ENCODE assay signal across 30 cellular contexts in the genomic region with DNA sequence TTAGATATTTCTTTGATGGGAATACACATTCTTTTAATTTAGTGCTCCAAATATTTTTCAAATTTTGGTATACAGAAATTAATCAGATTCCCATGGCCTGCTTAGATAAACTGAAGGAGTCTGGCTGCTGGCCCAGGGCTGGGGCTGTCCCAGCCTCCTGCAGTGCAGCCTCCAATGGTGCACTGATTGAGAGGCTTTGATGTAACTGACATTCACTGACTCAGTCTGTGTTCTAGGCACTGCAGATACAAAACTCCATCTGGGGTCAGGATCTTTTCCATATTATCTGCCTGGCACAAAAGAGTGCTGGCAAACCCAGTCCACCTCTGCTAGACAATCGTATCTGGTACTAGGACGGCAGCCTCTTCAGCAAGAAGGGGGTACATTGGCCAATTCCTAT.
DNase-seq lines count a peak whose midpoint lies in the region; ATAC-seq and TF ChIP-seq lines count a peak whose summit lies in the region.
"Had no signal": no experiment of that assay in that cellular context is flagged by ENCODE, and none has a peak within 500 bp of the region (broad histone marks: within the 10 kb centered on the region; RNA-seq: fewer than 3 reads in every experiment).

No MANE protein-coding gene starts in this region.

- no peaks in the 10 kb centered on the region for H3K27me3 ChIP-seq in esophagus muscularis mucosa
- H3K27me3 ChIP-seq in aorta (ENCODE audit: control insufficient read depth in 1 of 2, insufficient read depth in 2 of 2, low read length in 1 of 2) = no peaks in the 10 kb centered on the region
- H3K27me3 ChIP-seq: gastroesophageal sphincter had no signal

- no peaks in the 10 kb centered on the region for H3K9me3 Mint-ChIP-seq in activated CD4-positive, alpha-beta T cell treated with anti-CD3 and anti-CD28 coated beads, Interleukin-2, amount 10 ng/mL, durations not matched to agents 24 days and 14 days
- H3K9me3 Mint-ChIP-seq: activated B cell treated with CpG ODN at 0.5 μM for 24 hours; activated T-helper 2 cell treated with anti-CD3 and anti-CD28 coated beads, Interferon-gamma antibody, Interleukin-2, Interleukin-4, amounts not matched to agents 10 μg/mL and 5 μg/mL and 100 μg/mL, durations not matched to agents 14 hours and 24 hours and 36 hours; brain; HFFc6 had no signal

- H3K4me3 ChIP-seq in esophagus muscularis mucosa (no peak overlapping the region), aorta (ENCODE audit: low read length in 2 of 2) (no peak overlapping the region)
- H3K4me3 ChIP-seq: coronary artery, gastroesophageal sphincter, left ventricle myocardium inferior, PC-9 had no signal

- DNase-seq in ELF-1 (ENCODE audit: low read depth, low spot score) = peak; percentile 4
- peak; percentile 81 for DNase-seq in NCI-H446 treated with DMSO at 0.1 percent for 48 hours (lab: John Stamatoyannopoulos, UW)
- peak; percentile 86 for DNase-seq in cerebellar cortex (ENCODE audit: low spot score)
- DNase-seq in myocyte (ENCODE audit: low read depth) = peak; percentile 26
- DNase-seq in activated CD4-positive, alpha-beta T cell treated with anti-CD3 and anti-CD28 coated beads, Interleukin-2, amount 10 ng/mL, durations not matched to agents 24 days and 14 days = no peak
- DNase-seq in esophagus muscularis mucosa (ENCODE audit: extremely low spot score) = no peak
- DNase-seq in aorta = no peak
- DNase-seq: activated B cell treated with CpG ODN at 0.5 μM for 24 hours; activated CD4-positive, alpha-beta T cell treated with anti-CD3 and anti-CD28 coated beads, Interleukin-2, amount 50 U/mL, for 48 hours; effector memory CD8-positive, alpha-beta T cell; erythroblast; HFFc6; hypothalamus; left ventricle myocardium inferior; naive thymus-derived CD4-positive, alpha-beta T cell; NCI-H524; NK-92 treated with Interleukin-12 subunit alpha and Interleukin-12 subunit beta, amount 100 ng/mL, for 24 hours; occipital lobe; PC-9; Right ventricle myocardium superior; stimulated activated naive CD4-positive, alpha-beta T cell treated with Interleukin-2 at 50 U/mL for 16 hours; T1000 had no signal

- H3K9me3 ChIP-seq in esophagus muscularis mucosa = no peaks in the 10 kb centered on the region
- no peaks in the 10 kb centered on the region for H3K9me3 ChIP-seq in aorta (ENCODE audit: control insufficient read depth, low read length)
- H3K9me3 ChIP-seq: gastroesophageal sphincter, left ventricle myocardium inferior had no signal

- no peak for TF ChIP-seq EP300 in esophagus muscularis mucosa (IDR thresholded peaks at IDR 0.05)

- 95% methylated on average over 2 of the region's 2 CpGs for WGBS in esophagus muscularis mucosa
- 86 to 89% methylated on average over 2 of the region's 2 CpGs for WGBS in aorta, 2 donors

- intact Hi-C loops in activated CD4-positive, alpha-beta T cell treated with anti-CD3 and anti-CD28 coated beads, Interleukin-2, amount 10 ng/mL, durations not matched to agents 24 days and 14 days (cut with micrococcal nuclease) = no loop called here
- intact Hi-C loops in esophagus muscularis mucosa (cut with DNase I) (no loop called here), aorta (cut with DNase I) (no loop called here)

- H3K4me3 Mint-ChIP-seq in activated CD4-positive, alpha-beta T cell treated with anti-CD3 and anti-CD28 coated beads, Interleukin-2, amount 10 ng/mL, durations not matched to agents 24 days and 14 days = no peak overlapping the region
- H3K4me3 Mint-ChIP-seq: activated B cell treated with CpG ODN at 0.5 μM for 24 hours; activated naive CD8-positive, alpha-beta T cell; brain; effector memory CD8-positive, alpha-beta T cell; HFFc6; naive thymus-derived CD4-positive, alpha-beta T cell had no signal

- H3K4me1 Mint-ChIP-seq in activated CD4-positive, alpha-beta T cell treated with anti-CD3 and anti-CD28 coated beads, Interleukin-2, amount 10 ng/mL, durations not matched to agents 24 days and 14 days = no peaks in the 10 kb centered on the region
- H3K4me1 Mint-ChIP-seq: activated B cell treated with CpG ODN at 0.5 μM for 24 hours; naive thymus-derived CD4-positive, alpha-beta T cell had no signal

- no peaks in the 10 kb centered on the region for H3K36me3 Mint-ChIP-seq in activated CD4-positive, alpha-beta T cell treated with anti-CD3 and anti-CD28 coated beads, Interleukin-2, amount 10 ng/mL, durations not matched to agents 24 days and 14 days (ENCODE audit: low read depth)
- H3K36me3 Mint-ChIP-seq: activated naive CD8-positive, alpha-beta T cell; brain; naive thymus-derived CD4-positive, alpha-beta T cell had no signal

- no peaks in the 10 kb centered on the region for H3K27me3 Mint-ChIP-seq in activated CD4-positive, alpha-beta T cell treated with anti-CD3 and anti-CD28 coated beads, Interleukin-2, amount 10 ng/mL, durations not matched to agents 24 days and 14 days
- H3K27me3 Mint-ChIP-seq: activated B cell treated with CpG ODN at 0.5 μM for 24 hours; activated naive CD8-positive, alpha-beta T cell; effector memory CD8-positive, alpha-beta T cell; naive thymus-derived CD4-positive, alpha-beta T cell had no signal

- no peak for ATAC-seq in GM18867 (IDR thresholded peaks at IDR 0.05; ENCODE audit: unreplicated experiment)
- ATAC-seq in aorta (ENCODE audit: low FRiP score) = no peak
- ATAC-seq: effector memory CD8-positive, alpha-beta T cell; gastroesophageal sphincter; naive thymus-derived CD4-positive, alpha-beta T cell had no signal

- TF ChIP-seq CTCF in esophagus muscularis mucosa (IDR thresholded peaks at IDR 0.05) = no peak

- TF ChIP-seq POLR2A in esophagus muscularis mucosa (IDR thresholded peaks at IDR 0.05; ENCODE audit: low read depth) = no peak

- H3K27ac ChIP-seq in esophagus muscularis mucosa (replicated peaks in 1 of 4) (no peak overlapping the region), aorta (ENCODE audit: low read depth in 1 of 2, low read length in 2 of 2) (no peak overlapping the region)
- H3K27ac ChIP-seq: C4-2B, coronary artery, gastroesophageal sphincter, KMS-11, left ventricle myocardium inferior, PC-9 had no signal

- no peaks in the 10 kb centered on the region for H3K4me1 ChIP-seq in esophagus muscularis mucosa
- no peaks in the 10 kb centered on the region for H3K4me1 ChIP-seq in aorta (ENCODE audit: control insufficient read depth in 1 of 2, insufficient read depth in 2 of 2, low read length in 2 of 2)
- H3K4me1 ChIP-seq: gastroesophageal sphincter, left ventricle myocardium inferior had no signal

- no peak overlapping the region for H3K27ac Mint-ChIP-seq in activated CD4-positive, alpha-beta T cell treated with anti-CD3 and anti-CD28 coated beads, Interleukin-2, amount 10 ng/mL, durations not matched to agents 24 days and 14 days
- H3K27ac Mint-ChIP-seq: activated B cell treated with CpG ODN at 0.5 μM for 24 hours; activated naive CD8-positive, alpha-beta T cell; activated T-helper 2 cell treated with anti-CD3 and anti-CD28 coated beads, Interferon-gamma antibody, Interleukin-2, Interleukin-4, amounts not matched to agents 10 μg/mL and 5 μg/mL and 100 μg/mL, durations not matched to agents 14 hours and 24 hours and 36 hours; brain; effector memory CD8-positive, alpha-beta T cell; HFFc6; naive thymus-derived CD4-positive, alpha-beta T cell had no signal

- H3K36me3 ChIP-seq in esophagus muscularis mucosa (no peaks in the 10 kb centered on the region), aorta (ENCODE audit: control insufficient read depth in 1 of 2, insufficient read depth in 2 of 2, low read length in 1 of 2) (no peaks in the 10 kb centered on the region)
- H3K36me3 ChIP-seq: gastroesophageal sphincter, left ventricle myocardium inferior had no signal

Comparison
In these comparisons a context has a peak if more than half of its experiments do, and no peak if none do; other contexts are left out.
1. DNase-seq: peak in ELF-1 (single experiment), NCI-H446 treated with DMSO at 0.1 percent for 48 hours (single experiment), cerebellar cortex (single experiment) and myocyte (single experiment); none in activated CD4-positive, alpha-beta T cell treated with anti-CD3 and anti-CD28 coated beads, Interleukin-2, amount 10 ng/mL, durations not matched to agents 24 days and 14 days (single experiment), esophagus muscularis mucosa (single experiment) and aorta (0 of 2).